22 cellular contexts compared by ENCODE assay signal in genomic region chr10:131584286-131584685, GRCh38.
"Had no signal": no experiment of that assay in that cellular context is flagged by ENCODE, and none has a peak within 500 bp of the region (broad histone marks: within the 10 kb centered on the region; RNA-seq: fewer than 3 reads in every experiment).

No MANE protein-coding gene starts in this region.

- H3K27me3 ChIP-seq: colonic mucosa, hepatocyte, neural progenitor cell, pancreas, right lobe of liver, transverse colon had no signal

- H3K36me3 ChIP-seq: colonic mucosa, neural progenitor cell, pancreas, prostate gland, right lobe of liver, thoracic aorta, transverse colon had no signal

- H3K9ac ChIP-seq: neural progenitor cell had no signal

- H3K9me3 ChIP-seq: colonic mucosa, pancreas, prostate gland, right lobe of liver, thoracic aorta, transverse colon had no signal

- H3K4me1 ChIP-seq: colonic mucosa, pancreas, prostate gland, right lobe of liver, transverse colon had no signal

- H3K4me2 ChIP-seq: hepatocyte, neural progenitor cell had no signal

- H3K27ac ChIP-seq: colonic mucosa, hepatocyte, neural progenitor cell, pancreas, prostate gland, right lobe of liver, thoracic aorta, transverse colon had no signal

- DNase-seq: colonic mucosa; dermis blood vessel endothelial cell; effector CD4-positive, alpha-beta T cell; endodermal cell; erythroblast; foreskin melanocyte; kidney; left colon; midbrain; occipital lobe; pancreas; right lobe of liver; stimulated activated CD4-positive, alpha-beta T cell treated with anti-CD3 and anti-CD28 coated beads, Interleukin-2, amount 100 ng/mL, for 24 hours; stimulated activated CD4-positive, alpha-beta T cell treated with anti-CD3 and anti-CD28 coated beads, Interleukin-4, amount 100 ng/mL, for 4 hours; stimulated activated naive B cell treated with anti-CD40 and anti-IgM and Interleukin-4, amounts not matched to agents 10 μg/mL and 1 μg/mL and 100 μg/mL, for 72 hours; stimulated activated naive CD8-positive, alpha-beta T cell treated with anti-CD3 and anti-CD28 coated beads, Interleukin-15, amount 100 ng/mL, for 72 hours; substantia nigra; transverse colon had no signal

- ATAC-seq: left colon; pancreas; right lobe of liver; stimulated activated naive B cell treated with anti-CD40 and anti-IgM and Interleukin-4, amounts not matched to agents 10 μg/mL and 1 μg/mL and 100 μg/mL, for 72 hours; stimulated activated naive CD8-positive, alpha-beta T cell treated with anti-CD3 and anti-CD28 coated beads, Interleukin-15, amount 100 ng/mL, for 72 hours had no signal

- H3K4me3 ChIP-seq: colonic mucosa, hepatocyte, neural progenitor cell, pancreas, prostate gland, right lobe of liver, thoracic aorta, transverse colon had no signal
